In the genomic region with DNA sequence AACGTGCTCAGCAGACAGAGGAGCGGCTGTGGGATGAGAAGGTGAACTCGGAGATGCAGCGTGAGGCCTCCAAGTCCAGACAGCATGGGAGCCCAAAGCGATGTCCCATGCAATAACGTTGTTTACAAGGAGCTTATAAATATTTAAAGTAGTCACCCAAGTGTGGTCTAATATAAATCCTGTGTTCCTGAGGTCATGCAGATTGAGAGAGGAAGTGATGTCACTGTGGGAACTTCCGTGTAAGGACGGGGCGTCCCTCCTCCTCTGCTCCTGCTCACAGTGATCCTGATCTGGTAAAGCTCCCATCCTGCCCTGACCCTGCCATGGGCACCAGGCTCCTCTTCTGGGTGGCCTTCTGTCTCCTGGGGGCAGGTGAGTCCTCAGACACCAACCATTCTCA, we compare ENCODE assay signal across 17 cellular contexts.
DNase-seq lines count a peak whose midpoint lies in the region; ATAC-seq and TF ChIP-seq lines count a peak whose summit lies in the region.
"Had no signal": no experiment of that assay in that cellular context is flagged by ENCODE, and none has a peak within 500 bp of the region (broad histone marks: within the 10 kb centered on the region; RNA-seq: fewer than 3 reads in every experiment).

No MANE protein-coding gene starts in this region.

- in situ Hi-C loops in GM13977 (cut with MboI; ENCODE audit: low pct_unique_long_range_greater_than_20kb, low sequenced_read_pairs, unreplicated experiment) = loop anchor here (10.0 kb wide), 1 partner anchor 48 kb away; no protein-coding TSS in a partner anchor

- peaks cover 12% of the 10 kb centered on the region for H3K4me1 ChIP-seq in effector memory CD4-positive, alpha-beta T cell (ENCODE audit: control insufficient read depth, insufficient read depth, low read length, poor library complexity, severe bottlenecking)
- H3K4me1 ChIP-seq: ascending aorta had no signal

- no peak for ATAC-seq in CD4-positive, alpha-beta T cell (ENCODE audit: poor library complexity)
- peak in 3 of 4 experiments; percentile 51 to 59 (median 55) for ATAC-seq in T-cell (replicated peaks in 1 of 4)
- ATAC-seq: natural killer cell treated with Interleukin-12 subunit alpha and Interleukin-12 subunit beta and Interleukin-15 and Interleukin-18, amount 100 ng/mL, for 72 hours had no signal

- no peaks in the 10 kb centered on the region for H3K9me3 ChIP-seq in CD4-positive, alpha-beta T cell (ENCODE audit: control insufficient read depth, low read length)
- H3K9me3 ChIP-seq in effector memory CD4-positive, alpha-beta T cell (ENCODE audit: control insufficient read depth, low read length) = no peaks in the 10 kb centered on the region
- H3K9me3 ChIP-seq: ascending aorta had no signal

- DNase-seq in CD14-positive monocyte (ENCODE audit: low spot score) = no peak
- no peak for DNase-seq in CD4-positive, alpha-beta T cell
- no peak for DNase-seq in T-cell
- DNase-seq in effector memory CD4-positive, alpha-beta T cell = no peak
- DNase-seq in GM13977 (ENCODE audit: low spot score) = no peak
- no peak for DNase-seq in amniotic stem cell (lab: John Stamatoyannopoulos, UW)
- DNase-seq in epidermal melanocyte (ENCODE audit: insufficient read length, low spot score) = no peak
- DNase-seq: hypothalamus; Kasumi-1; kidney glomerular epithelial cell; NCI-H2171; SIG-M5; stimulated activated CD4-positive, alpha-beta T cell treated with anti-CD3 and anti-CD28 coated beads, Interleukin-4, amount 100 ng/mL, for 1 hour; substantia nigra had no signal

- no peaks in the 10 kb centered on the region for H3K27me3 ChIP-seq in CD4-positive, alpha-beta T cell (ENCODE audit: control insufficient read depth, insufficient read depth, low read length)
- H3K27me3 ChIP-seq in effector memory CD4-positive, alpha-beta T cell (replicated peaks; ENCODE audit: control insufficient read depth, insufficient read depth, low read length, poor library complexity, severe bottlenecking) = no peaks in the 10 kb centered on the region
- H3K27me3 ChIP-seq: ascending aorta had no signal

- H3K27me3 Mint-ChIP-seq in CD14-positive monocyte (ENCODE audit: low read depth in 3 of 3) = peaks cover 0 to 3% (median 0%) of the 10 kb centered on the region in 3 donors
- peaks cover 5% of the 10 kb centered on the region for H3K27me3 Mint-ChIP-seq in CD4-positive, alpha-beta T cell
- H3K27me3 Mint-ChIP-seq in T-cell = peaks cover 5 to 20% of the 10 kb centered on the region in 2 donors

- CTCF ChIA-PET in CD4-positive, alpha-beta T cell (lab: Charles Lee) = no interaction called here
- CTCF ChIA-PET in T-cell (lab: Charles Lee) = interaction anchor here (0.5 to 1.5 kb wide), 3 partner anchors 14 to 691 kb away, joined by 3 read pairs; no protein-coding TSS in a partner anchor

- peak overlapping the region in 6 of 7 donors; percentile 13 to 88 (median 83) for H3K27ac Mint-ChIP-seq in CD14-positive monocyte
- H3K27ac Mint-ChIP-seq in CD4-positive, alpha-beta T cell = peak overlapping the region; percentile 35
- peak overlapping the region; percentile 85 to 89 for H3K27ac Mint-ChIP-seq in T-cell
- H3K27ac Mint-ChIP-seq: memory B cell had no signal

- no peak for TF ChIP-seq CTCF in CD14-positive monocyte (IDR thresholded peaks at IDR 0.05)
- TF ChIP-seq CTCF in CD4-positive, alpha-beta T cell (IDR thresholded peaks at IDR 0.05) = no peak
- no peak for TF ChIP-seq CTCF in GM13977 (IDR thresholded peaks at IDR 0.05; ENCODE audit: extremely low read depth, insufficient read depth, missing control alignments)

- intact Hi-C loops in CD14-positive monocyte (cut with micrococcal nuclease) = no loop called here
- intact Hi-C loops in CD4-positive, alpha-beta T cell (cut with DNase I, micrococcal nuclease) = no loop called here

- no peak overlapping the region for H3K27ac ChIP-seq in CD4-positive, alpha-beta T cell (ENCODE audit: low read depth, low read length)
- H3K27ac ChIP-seq in effector memory CD4-positive, alpha-beta T cell (ENCODE audit: insufficient read depth, low read length, poor library complexity, severe bottlenecking) = peak overlapping the region; percentile 59
- H3K27ac ChIP-seq: ascending aorta had no signal

- H3K9me3 Mint-ChIP-seq in CD14-positive monocyte = peaks cover 0 to 4% (median 0%) of the 10 kb centered on the region in 7 donors
- H3K9me3 Mint-ChIP-seq in CD4-positive, alpha-beta T cell = no peaks in the 10 kb centered on the region
- no peaks in the 10 kb centered on the region for H3K9me3 Mint-ChIP-seq in T-cell
- H3K9me3 Mint-ChIP-seq: natural killer cell treated with Interleukin-12 subunit alpha and Interleukin-12 subunit beta and Interleukin-15 and Interleukin-18, amount 100 ng/mL, for 72 hours had no signal

- H3K4me1 Mint-ChIP-seq in CD14-positive monocyte = peaks cover 22% of the 10 kb centered on the region
- H3K4me1 Mint-ChIP-seq in CD4-positive, alpha-beta T cell (ENCODE audit: low read depth) = peaks cover 41% of the 10 kb centered on the region
- H3K4me1 Mint-ChIP-seq in T-cell = peaks cover 27 to 34% (median 30%) of the 10 kb centered on the region in 3 donors
- H3K4me1 Mint-ChIP-seq: memory B cell had no signal

- peak overlapping the region; percentile 19 for H3K4me3 ChIP-seq in effector memory CD4-positive, alpha-beta T cell (ENCODE audit: insufficient read depth, low read depth, low read length, poor library complexity, severe bottlenecking)
- H3K4me3 ChIP-seq: ascending aorta had no signal

- POLR2A ChIA-PET in CD4-positive, alpha-beta T cell (lab: Charles Lee) = interaction anchor here (0.8 to 1.7 kb wide), 6 partner anchors 10 to 458 kb away, joined by 3 to 5 read pairs (median 4); no protein-coding TSS in a partner anchor
- POLR2A ChIA-PET in T-cell (lab: Charles Lee) = interaction anchor here in 1 of 2 donors (0.6 kb wide), 1 partner anchor 448 kb away, joined by 3 read pairs; no protein-coding TSS in a partner anchor

- H3K4me3 Mint-ChIP-seq in CD14-positive monocyte (peak overlapping the region; percentile 31 to 78), T-cell (peak overlapping the region; percentile 22 to 73 (median 62))
- no peak overlapping the region for H3K4me3 Mint-ChIP-seq in CD4-positive, alpha-beta T cell
- H3K4me3 Mint-ChIP-seq: memory B cell; natural killer cell treated with Interleukin-12 subunit alpha and Interleukin-12 subunit beta and Interleukin-15 and Interleukin-18, amount 100 ng/mL, for 72 hours had no signal

- no peaks in the 10 kb centered on the region for H3K36me3 ChIP-seq in effector memory CD4-positive, alpha-beta T cell (ENCODE audit: control insufficient read depth, insufficient read depth, low read length)
- H3K36me3 ChIP-seq: ascending aorta had no signal

- H3K36me3 Mint-ChIP-seq in CD14-positive monocyte = no peaks in the 10 kb centered on the region
- H3K36me3 Mint-ChIP-seq in CD4-positive, alpha-beta T cell (ENCODE audit: low read depth) = no peaks in the 10 kb centered on the region
- H3K36me3 Mint-ChIP-seq in T-cell = no peaks in the 10 kb centered on the region
- H3K36me3 Mint-ChIP-seq: memory B cell; natural killer cell treated with Interleukin-12 subunit alpha and Interleukin-12 subunit beta and Interleukin-15 and Interleukin-18, amount 100 ng/mL, for 72 hours had no signal

Comparison
In these comparisons a context has a peak if more than half of its experiments do, and no peak if none do; other contexts are left out.
1. H3K27ac Mint-ChIP-seq: peak in every context shown above with its lines; median percentile 87 in T-cell; 83 in CD14-positive monocyte; 35 in CD4-positive, alpha-beta T cell.